In genomic region chr1:42846257-42847110, GRCh38 we compare ENCODE assay signal across 8 cellular contexts. TPM values are rescaled to one million over a fixed set of nuclear protein-coding genes. Genes with fewer than 3 reads are reported as not detected.
A peak's percentile ranks its signal among the peaks of the same experiment; 100 is the strongest.
DNase-seq lines count a peak whose midpoint lies in the region; ATAC-seq and TF ChIP-seq lines count a peak whose summit lies in the region.

A gene with protein sequence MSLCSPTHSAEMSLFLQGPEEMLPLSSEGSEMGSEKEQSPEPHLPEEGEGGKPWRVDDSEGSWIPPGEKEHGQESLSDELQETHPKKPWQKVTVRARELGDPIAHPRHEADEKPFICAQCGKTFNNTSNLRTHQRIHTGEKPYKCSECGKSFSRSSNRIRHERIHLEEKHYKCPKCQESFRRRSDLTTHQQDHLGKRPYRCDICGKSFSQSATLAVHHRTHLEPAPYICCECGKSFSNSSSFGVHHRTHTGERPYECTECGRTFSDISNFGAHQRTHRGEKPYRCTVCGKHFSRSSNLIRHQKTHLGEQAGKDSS (plus strand): TSS chr1:42846613. CDS start chr1:42849659, 3,046 bp downstream.

- peaks cover 38% of the 10 kb centered on the region for H3K4me1 Mint-ChIP-seq in CD4-positive, alpha-beta T cell (ENCODE audit: low read depth)
- H3K4me1 Mint-ChIP-seq in activated CD4-positive, alpha-beta memory T cell treated with anti-CD3 and anti-CD28 coated beads for 36 hours (ENCODE audit: low read depth) = peaks cover 44% of the 10 kb centered on the region

- intact Hi-C loops in CD4-positive, alpha-beta T cell (cut with DNase I, micrococcal nuclease) = loop anchor here (1.0 to 10.0 kb wide), 8 partner anchors 29 to 508 kb away; partner anchors contain the start of genes C1orf50 (in 2 of the 2), ERMAP (in 2 of the 2), P3H1 (in 2 of the 2) and SVBP (in 2 of the 2)
- intact Hi-C loops in activated CD4-positive, alpha-beta memory T cell treated with anti-CD3 and anti-CD28 coated beads for 36 hours (cut with micrococcal nuclease) = loop anchor here (1.0 to 5.0 kb wide), 5 partner anchors 29 to 326 kb away; partner anchors contain the start of genes C1orf50, CFAP57, EBNA1BP2 and ERMAP
- intact Hi-C loops in lower leg skin (cut with DNase I; ENCODE audit: low total_unique reads) = no loop called here

- TF ChIP-seq POLR2A in lower leg skin (IDR thresholded peaks at IDR 0.05) = peak in 1 of 2 donors; percentile 18

- CTCF ChIA-PET in CD4-positive, alpha-beta T cell (lab: Charles Lee) = interaction anchor here (1.0 to 2.6 kb wide), 8 partner anchors 18 to 85 kb away, joined by 4 to 20 read pairs (median 6); partner anchors contain the start of genes C1orf50, ERMAP, P3H1 and SVBP
- CTCF ChIA-PET in activated CD4-positive, alpha-beta memory T cell treated with anti-CD3 and anti-CD28 coated beads for 36 hours (lab: Charles Lee) = interaction anchor here (0.6 to 3.9 kb wide), 17 partner anchors 11 to 949 kb away, joined by 3 to 26 read pairs (median 5); partner anchors contain the start of genes C1orf50, ERMAP, P3H1 and PPIH

- H3K4me3 ChIP-seq in duodenal mucosa (ENCODE audit: low read depth in 1 of 2, low read length in 2 of 2) (peak within 1 kb of the TSS; percentile 74 to 90), lower leg skin (ENCODE audit: low read depth, poor library complexity, severe bottlenecking) (peak within 1 kb of the TSS; percentile 89)

- DNase-seq in CD4-positive, alpha-beta T cell = peak; percentile 73 to 88 (median 80)
- peak; percentile 100 for DNase-seq in NCI-H748 treated with DMSO at 0.1 percent for 48 hours (lab: John Stamatoyannopoulos, UW)
- DNase-seq in activated CD4-positive, alpha-beta memory T cell treated with anti-CD3 and anti-CD28 coated beads for 36 hours = peak; percentile 94
- DNase-seq in lower leg skin (ENCODE audit: low spot score in 2 of 2) = peak; percentile 97 to 99
- peak; percentile 73 to 86 for DNase-seq in stimulated activated CD4-positive, alpha-beta T cell treated with anti-CD3 and anti-CD28 coated beads, Interleukin-4, amount 100 ng/mL, for 48 hours (ENCODE audit: low read depth in 2 of 2)

- peak within 1 kb of the TSS; percentile 94 for H3K4me3 Mint-ChIP-seq in CD4-positive, alpha-beta T cell
- peak within 1 kb of the TSS; percentile 89 for H3K4me3 Mint-ChIP-seq in activated CD4-positive, alpha-beta memory T cell treated with anti-CD3 and anti-CD28 coated beads for 36 hours

- peaks cover 2% of the 10 kb centered on the region for H3K9me3 Mint-ChIP-seq in CD4-positive, alpha-beta T cell
- peaks cover 8% of the 10 kb centered on the region for H3K9me3 Mint-ChIP-seq in activated CD4-positive, alpha-beta memory T cell treated with anti-CD3 and anti-CD28 coated beads for 36 hours

- 0 to 1% methylated on average over 50 of the region's 50 CpGs for WGBS in lower leg skin, 2 donors

- H3K4me1 ChIP-seq in duodenal mucosa (ENCODE audit: control insufficient read depth in 1 of 2, insufficient read depth in 2 of 2, low read length in 2 of 2) = peaks cover 7 to 15% of the 10 kb centered on the region in 2 donors

- POLR2A ChIA-PET in CD4-positive, alpha-beta T cell (lab: Charles Lee) = interaction anchor here (0.7 to 2.4 kb wide), 9 partner anchors 8 to 1785 kb away, joined by 3 to 53 read pairs (median 3); partner anchors contain the start of genes C1orf50, ERMAP, P3H1 and PPIH
- POLR2A ChIA-PET in activated CD4-positive, alpha-beta memory T cell treated with anti-CD3 and anti-CD28 coated beads for 36 hours (lab: Charles Lee) = interaction anchor here (0.5 to 2.8 kb wide), 8 partner anchors 27 to 1101 kb away, joined by 3 to 29 read pairs (median 3); partner anchors contain the start of genes C1orf50, ERMAP, P3H1 and SVBP

- TF ChIP-seq CTCF in CD4-positive, alpha-beta T cell (IDR thresholded peaks at IDR 0.05) = peak; percentile 47
- TF ChIP-seq CTCF in lower leg skin (IDR thresholded peaks at IDR 0.05) = no peak

- H3K9ac ChIP-seq in duodenal mucosa (ENCODE audit: low read depth in 1 of 2, low read length in 2 of 2) = peak within 1 kb of the TSS; percentile 79 to 84

- no peak within 1 kb of the TSS for H3K27ac ChIP-seq in CD4-positive, alpha-beta T cell (ENCODE audit: low read depth, low read length)
- H3K27ac ChIP-seq in duodenal mucosa (ENCODE audit: low read depth, low read length) = peak within 1 kb of the TSS; percentile 53

- no peaks in the 10 kb centered on the region for H3K27me3 ChIP-seq in CD4-positive, alpha-beta T cell (ENCODE audit: control insufficient read depth, insufficient read depth, low read length)
- no peaks in the 10 kb centered on the region for H3K27me3 ChIP-seq in duodenal mucosa (ENCODE audit: control insufficient read depth in 1 of 2, insufficient read depth in 2 of 2, low read length in 2 of 2)

- H3K9me3 ChIP-seq in CD4-positive, alpha-beta T cell (ENCODE audit: control insufficient read depth, low read length) = no peaks in the 10 kb centered on the region
- H3K9me3 ChIP-seq in duodenal mucosa (ENCODE audit: control insufficient read depth in 1 of 2, low read length in 2 of 2) = no peaks in the 10 kb centered on the region

- H3K36me3 Mint-ChIP-seq in CD4-positive, alpha-beta T cell (ENCODE audit: low read depth) = peaks cover 44% of the 10 kb centered on the region
- peaks cover 23% of the 10 kb centered on the region for H3K36me3 Mint-ChIP-seq in activated CD4-positive, alpha-beta memory T cell treated with anti-CD3 and anti-CD28 coated beads for 36 hours

- peak; percentile 98 for ATAC-seq in CD4-positive, alpha-beta T cell (ENCODE audit: poor library complexity)
- ATAC-seq in GM19395 (IDR thresholded peaks at IDR 0.05; ENCODE audit: unreplicated experiment) = peak; percentile 88
- peak; percentile 90 for ATAC-seq in HG03565 (IDR thresholded peaks at IDR 0.05; ENCODE audit: unreplicated experiment)

- H3K27ac Mint-ChIP-seq in CD4-positive, alpha-beta T cell = peak within 1 kb of the TSS; percentile 67
- H3K27ac Mint-ChIP-seq in activated CD4-positive, alpha-beta memory T cell treated with anti-CD3 and anti-CD28 coated beads for 36 hours = peak within 1 kb of the TSS; percentile 72

- no peaks in the 10 kb centered on the region for H3K27me3 Mint-ChIP-seq in CD4-positive, alpha-beta T cell
- H3K27me3 Mint-ChIP-seq in activated CD4-positive, alpha-beta memory T cell treated with anti-CD3 and anti-CD28 coated beads for 36 hours = no peaks in the 10 kb centered on the region

- H3K36me3 ChIP-seq in duodenal mucosa (ENCODE audit: control insufficient read depth in 1 of 2, insufficient read depth in 2 of 2, low read length in 2 of 2) = peaks cover 7 to 14% of the 10 kb centered on the region in 2 donors

RNA-seq across cellular contexts. Expression of the gene that starts here (rescaled TPM):
- 1 to 10 TPM; 1.2 to 1.7 TPM for total RNA-seq in CD4-positive, alpha-beta T cell
- 1 to 10 TPM; 8.6 to 9.5 TPM for total RNA-seq in activated CD4-positive, alpha-beta memory T cell treated with anti-CD3 and anti-CD28 coated beads for 36 hours
- total RNA-seq in lower leg skin = 10 to 100 TPM in 2 of 4 donors, 1 to 10 TPM in 2; 7.6 to 11.6 (median 9.9) TPM
